ENCODE assay signal across 14 cellular contexts in genomic region chr2:201733544-201733943, GRCh38. TPM values are rescaled to one million over a fixed set of nuclear protein-coding genes. Genes with fewer than 3 reads are reported as not detected.
"Had no signal": no experiment of that assay in that cellular context is flagged by ENCODE, and none has a peak within 500 bp of the region (broad histone marks: within the 10 kb centered on the region; RNA-seq: fewer than 3 reads in every experiment).

No MANE protein-coding gene starts in this region.

- H3K4me1 ChIP-seq: suprapubic skin, upper lobe of left lung had no signal

- H3K9me3 ChIP-seq: suprapubic skin had no signal

- DNase-seq: activated CD8-positive, alpha-beta memory T cell treated with anti-CD3 and anti-CD28 coated beads, Interleukin-2, amount 50 U/mL, for 4 hours; activated CD8-positive, alpha-beta T cell treated with anti-CD3 and anti-CD28 coated beads for 36 hours; activated naive CD4-positive, alpha-beta T cell treated with anti-CD3 and anti-CD28 coated beads for 36 hours; caudate nucleus; cortex of kidney; effector memory CD4-positive, alpha-beta T cell; glutamatergic neuron; stimulated activated CD4-positive, alpha-beta T cell treated with anti-CD3 and anti-CD28 coated beads, Interleukin-2, amount 100 ng/mL, for 48 hours; stimulated activated naive CD4-positive, alpha-beta T cell treated with Interleukin-2 at 50 U/mL for 16 hours; T-helper 9 cell; upper lobe of left lung had no signal

- ATAC-seq: activated CD8-positive, alpha-beta T cell treated with anti-CD3 and anti-CD28 coated beads for 36 hours; left lobe of liver had no signal

- H3K27ac ChIP-seq: suprapubic skin, upper lobe of left lung had no signal

- H3K27me3 ChIP-seq: suprapubic skin, upper lobe of left lung had no signal

- H3K4me3 ChIP-seq: suprapubic skin, upper lobe of left lung had no signal

RNA-seq across cellular contexts. Expression of gene MPP4, which starts 35.1 kb away (rescaled TPM):
- total RNA-seq: activated CD8-positive, alpha-beta T cell treated with anti-CD3 and anti-CD28 coated beads for 36 hours; activated naive CD4-positive, alpha-beta T cell treated with anti-CD3 and anti-CD28 coated beads for 36 hours; activated T-helper 1 cell treated with anti-CD3 and anti-CD28 coated beads, Interleukin-12 subunit alpha, Interleukin-12 subunit beta, Interleukin-2, Interleukin-4 antibody, amounts not matched to agents 30 ng/mL and 10 ng/mL and 1 ng/mL, durations not matched to agents 14 hours and 24 hours and 36 hours; left lobe of liver; suprapubic skin had no signal
